Comparison of ENCODE assay signal across 16 cellular contexts in the genomic region with DNA sequence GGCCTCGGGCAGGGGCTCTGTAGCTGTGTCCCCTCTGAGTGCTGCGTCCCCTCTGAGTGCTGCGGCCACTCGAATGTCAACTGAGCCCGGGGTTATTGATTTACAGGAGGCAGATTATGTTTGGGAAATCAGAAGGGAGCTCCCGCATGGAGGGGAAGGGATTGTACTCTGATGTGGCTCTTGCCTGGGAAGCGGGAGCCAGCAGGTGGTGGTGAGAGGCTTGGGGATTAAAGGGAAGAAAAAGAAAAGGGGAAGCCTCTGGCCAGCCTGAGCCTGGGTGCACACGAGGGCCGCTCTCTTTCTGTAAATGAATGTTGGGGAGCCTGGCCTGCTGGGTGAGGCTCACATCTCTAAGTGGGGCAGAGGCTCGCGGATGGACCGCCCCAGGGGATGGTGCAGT.
DNase-seq lines count a peak whose midpoint lies in the region; TF ChIP-seq lines count a peak whose summit lies in the region.
"Had no signal": no experiment of that assay in that cellular context is flagged by ENCODE, and none has a peak within 500 bp of the region (broad histone marks: within the 10 kb centered on the region; RNA-seq: fewer than 3 reads in every experiment).

No MANE protein-coding gene starts in this region.

- H3K4me2 ChIP-seq in BLaER1 = peak overlapping the region; percentile 40
- H3K4me2 ChIP-seq: KMS-11 had no signal

- H3K4me3 ChIP-seq in BLaER1 = no peak overlapping the region
- H3K4me3 ChIP-seq in HEK293 (ENCODE audit: low read depth, low read length) = no peak overlapping the region
- no peak overlapping the region for H3K4me3 ChIP-seq in WERI-Rb-1 (ENCODE audit: low read depth, low read length)

- POLR2A ChIA-PET in HEK293 (lab: Yijun Ruan, JAX) = no interaction called here

- peaks cover 18% of the 10 kb centered on the region for H3K4me1 ChIP-seq in BLaER1
- H3K4me1 ChIP-seq in HEK293 (ENCODE audit: control insufficient read depth, insufficient read depth, low read length) = no peaks in the 10 kb centered on the region

- DNase-seq in WERI-Rb-1 = peak; percentile 69
- DNase-seq in iPS-NIHi11 (ENCODE audit: low spot score) = peak; percentile 73
- no peak for DNase-seq in GF-D8 (lab: John Stamatoyannopoulos, UW)
- DNase-seq in NCI-H2227 treated with DMSO at 0.1 percent for 48 hours (lab: John Stamatoyannopoulos, UW) = no peak
- DNase-seq in UCSD-AML1 (lab: John Stamatoyannopoulos, UW; ENCODE audit: unreplicated experiment) = no peak
- DNase-seq in DMS 273 treated with DMSO at 0.1 percent for 48 hours (lab: John Stamatoyannopoulos, UW) = no peak
- DNase-seq: COR-L47, NCI-H1092, NCI-H146, NCI-H2081 treated with DMSO at 0.1 percent for 48 hours, NCI-H345, NCI-H69 had no signal

- H3K9me3 ChIP-seq in BLaER1 (no peaks in the 10 kb centered on the region), HEK293 (ENCODE audit: control insufficient read depth, insufficient read depth, low read depth, low read length) (no peaks in the 10 kb centered on the region), WERI-Rb-1 (ENCODE audit: severe bottlenecking) (no peaks in the 10 kb centered on the region)

- H3K9ac ChIP-seq in BLaER1 = no peak overlapping the region
- H3K9ac ChIP-seq: KMS-11 had no signal

- no peak overlapping the region for H3K27ac ChIP-seq in BLaER1
- H3K27ac ChIP-seq in HEK293 (ENCODE audit: extremely low read depth, low read depth, low read length) = no peak overlapping the region
- peak overlapping the region; percentile 42 for H3K27ac ChIP-seq in WERI-Rb-1
- H3K27ac ChIP-seq: KMS-11, RWPE1 had no signal

- no peaks in the 10 kb centered on the region for H3K36me3 ChIP-seq in BLaER1
- no peaks in the 10 kb centered on the region for H3K36me3 ChIP-seq in HEK293 (ENCODE audit: control insufficient read depth in 2 of 2, insufficient read depth in 1 of 2, low read length in 2 of 2)
- H3K36me3 ChIP-seq in WERI-Rb-1 = no peaks in the 10 kb centered on the region

- CTCF ChIA-PET in HEK293 (lab: Yijun Ruan, JAX) = no interaction called here

- no peaks in the 10 kb centered on the region for H4K20me1 ChIP-seq in BLaER1

- no peaks in the 10 kb centered on the region for H3K27me3 ChIP-seq in BLaER1
- no peaks in the 10 kb centered on the region for H3K27me3 ChIP-seq in WERI-Rb-1 (ENCODE audit: insufficient read depth, low read depth, severe bottlenecking)

- TF ChIP-seq CTCF in HEK293 (tag by site-specific recombination; IDR thresholded peaks at IDR 0.05) (no peak), WERI-Rb-1 (IDR thresholded peaks at IDR 0.05; ENCODE audit: low read depth, low read length) (no peak)

TF ChIP-seq in HEK293, 187 proteins besides CTCF, POLR2A, EP300 and RAD21:
- TF ChIP-seq WT1 (tag by site-specific recombination; IDR thresholded peaks at IDR 0.05) (no peak), ZSCAN16 (tag by site-specific recombination; IDR thresholded peaks at IDR 0.05) (no peak), ZIC2 (tag by site-specific recombination; IDR thresholded peaks at IDR 0.05) (peak; percentile 45; the same call in 1 of the 2 replicates)
- TF ChIP-seq, protein P1, sequence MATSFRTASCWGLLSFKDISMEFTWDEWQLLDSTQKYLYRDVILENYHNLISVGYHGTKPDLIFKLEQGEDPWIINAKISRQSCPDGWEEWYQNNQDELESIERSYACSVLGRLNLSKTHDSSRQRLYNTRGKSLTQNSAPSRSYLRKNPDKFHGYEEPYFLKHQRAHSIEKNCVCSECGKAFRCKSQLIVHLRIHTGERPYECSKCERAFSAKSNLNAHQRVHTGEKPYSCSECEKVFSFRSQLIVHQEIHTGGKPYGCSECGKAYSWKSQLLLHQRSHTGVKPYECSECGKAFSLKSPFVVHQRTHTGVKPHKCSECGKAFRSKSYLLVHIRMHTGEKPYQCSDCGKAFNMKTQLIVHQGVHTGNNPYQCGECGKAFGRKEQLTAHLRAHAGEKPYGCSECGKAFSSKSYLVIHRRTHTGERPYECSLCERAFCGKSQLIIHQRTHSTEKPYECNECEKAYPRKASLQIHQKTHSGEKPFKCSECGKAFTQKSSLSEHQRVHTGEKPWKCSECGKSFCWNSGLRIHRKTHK (tag by site-specific recombination; IDR thresholded peaks at IDR 0.05) = no peak
- TF ChIP-seq, protein P2, sequence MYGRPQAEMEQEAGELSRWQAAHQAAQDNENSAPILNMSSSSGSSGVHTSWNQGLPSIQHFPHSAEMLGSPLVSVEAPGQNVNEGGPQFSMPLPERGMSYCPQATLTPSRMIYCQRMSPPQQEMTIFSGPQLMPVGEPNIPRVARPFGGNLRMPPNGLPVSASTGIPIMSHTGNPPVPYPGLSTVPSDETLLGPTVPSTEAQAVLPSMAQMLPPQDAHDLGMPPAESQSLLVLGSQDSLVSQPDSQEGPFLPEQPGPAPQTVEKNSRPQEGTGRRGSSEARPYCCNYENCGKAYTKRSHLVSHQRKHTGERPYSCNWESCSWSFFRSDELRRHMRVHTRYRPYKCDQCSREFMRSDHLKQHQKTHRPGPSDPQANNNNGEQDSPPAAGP (tag by site-specific recombination; IDR thresholded peaks at IDR 0.05) = no peak

Comparison
In these comparisons a context has a peak if more than half of its experiments do, and no peak if none do; other contexts are left out.
1. DNase-seq: peak in WERI-Rb-1 (single experiment) and iPS-NIHi11 (single experiment); none in GF-D8 (single experiment), NCI-H2227 treated with DMSO at 0.1 percent for 48 hours (single experiment), UCSD-AML1 (single experiment) and DMS 273 treated with DMSO at 0.1 percent for 48 hours (single experiment).